8 cellular contexts compared by ENCODE assay signal in genomic region chr12:42144424-42145196, GRCh38. TPM values are rescaled to one million over a fixed set of nuclear protein-coding genes. Genes with fewer than 3 reads are reported as not detected.
DNase-seq lines count a peak whose midpoint lies in the region; ATAC-seq and TF ChIP-seq lines count a peak whose summit lies in the region.

Gene GXYLT1 (minus strand): TSS chr12:42144874. CDS start chr12:42144646, 228 bp downstream.

- peak within 1 kb of the TSS; percentile 93 for H3K27ac Mint-ChIP-seq in activated naive CD4-positive, alpha-beta T cell treated with anti-CD3 and anti-CD28 coated beads, Interleukin-2, amount 50 U/mL, for 24 hours

- H3K4me1 Mint-ChIP-seq in activated naive CD4-positive, alpha-beta T cell treated with anti-CD3 and anti-CD28 coated beads, Interleukin-2, amount 50 U/mL, for 24 hours = peaks cover 48% of the 10 kb centered on the region

- TF ChIP-seq CTCF in HFF-Myc (IDR thresholded peaks at IDR 0.05; ENCODE audit: low read depth, low read length, missing control alignments) (no peak), omental fat pad (IDR thresholded peaks at IDR 0.05) (no peak)

- H3K36me3 ChIP-seq in SK-N-MC (ENCODE audit: insufficient read depth, low read length) = no peaks in the 10 kb centered on the region

- peaks cover 2% of the 10 kb centered on the region for H3K36me3 Mint-ChIP-seq in activated naive CD4-positive, alpha-beta T cell treated with anti-CD3 and anti-CD28 coated beads, Interleukin-2, amount 50 U/mL, for 24 hours

- no peaks in the 10 kb centered on the region for H3K9me3 Mint-ChIP-seq in activated naive CD4-positive, alpha-beta T cell treated with anti-CD3 and anti-CD28 coated beads, Interleukin-2, amount 50 U/mL, for 24 hours

- H3K9me3 ChIP-seq in SK-N-MC (ENCODE audit: low read depth, low read length) = no peaks in the 10 kb centered on the region

- no peaks in the 10 kb centered on the region for H3K27me3 Mint-ChIP-seq in activated naive CD4-positive, alpha-beta T cell treated with anti-CD3 and anti-CD28 coated beads, Interleukin-2, amount 50 U/mL, for 24 hours

- H3K4me3 ChIP-seq in HFF-Myc (replicated peaks; ENCODE audit: low read depth, low read length) = peak within 1 kb of the TSS; percentile 71
- peak within 1 kb of the TSS; percentile 97 for H3K4me3 ChIP-seq in SK-N-MC

- peak; percentile 83 for DNase-seq in GM04504 (ENCODE audit: low read depth)
- peak; percentile 56 for DNase-seq in HFF-Myc (ENCODE audit: extremely low read depth, low read depth)
- peak; percentile 84 for DNase-seq in NAMALWA (ENCODE audit: low spot score)
- DNase-seq in SK-N-MC (ENCODE audit: low read depth, low spot score) = no peak
- no peak for DNase-seq in glomerular endothelial cell (ENCODE audit: extremely low read depth, low read depth, low spot score)
- peak; percentile 56 for DNase-seq in omental fat pad (ENCODE audit: low spot score)

- peak within 1 kb of the TSS; percentile 81 for H3K9ac ChIP-seq in SK-N-MC (ENCODE audit: insufficient read length)

- H3K27ac ChIP-seq in SK-N-MC (0 out of 2 replicates have a peak within 1 kb of the TSS, but pooled peaks have one; percentile 16), temporal lobe (ENCODE audit: low read depth, low read length) (peak within 1 kb of the TSS; percentile 13)

- peak within 1 kb of the TSS; percentile 96 for H3K4me3 Mint-ChIP-seq in activated naive CD4-positive, alpha-beta T cell treated with anti-CD3 and anti-CD28 coated beads, Interleukin-2, amount 50 U/mL, for 24 hours

- ATAC-seq in omental fat pad (ENCODE audit: low FRiP score) = peak; percentile 99

RNA-seq across cellular contexts. Expression of gene GXYLT1, which starts in this region (rescaled TPM):
- total RNA-seq in glomerular endothelial cell = 17.7 and 25.7 TPM in 2 replicates
- 10 to 100 TPM; 10.3 to 19.1 (median 13.8) TPM for total RNA-seq in omental fat pad
- total RNA-seq in temporal lobe = 12.8 TPM

Comparison
In these comparisons a context has a peak if more than half of its experiments do, and no peak if none do; other contexts are left out.
1. DNase-seq: peak in GM04504 (single experiment), HFF-Myc (single experiment), NAMALWA (single experiment) and omental fat pad (single experiment); none in SK-N-MC (single experiment) and glomerular endothelial cell (single experiment).